ENCODE assay signal across 8 cellular contexts in the genomic region with DNA sequence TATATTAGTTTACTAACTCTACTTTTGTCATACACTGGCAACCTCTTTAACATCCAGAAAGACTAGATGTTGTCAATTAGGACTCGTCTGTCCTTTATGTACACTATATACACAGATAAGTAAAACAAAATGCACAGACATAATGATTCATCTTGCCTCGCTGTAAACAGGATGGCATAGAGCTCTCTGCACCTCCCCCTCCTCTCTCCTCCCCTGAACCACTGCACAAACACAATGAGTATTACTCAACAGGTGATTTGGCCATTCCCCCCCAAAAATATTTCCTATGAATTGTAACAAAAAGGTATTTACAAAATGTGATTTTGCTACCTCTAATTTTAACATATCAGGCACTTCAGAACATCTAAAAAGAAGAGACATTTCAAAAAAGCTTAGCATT.
DNase-seq lines count a peak whose midpoint lies in the region; TF ChIP-seq lines count a peak whose summit lies in the region.
"Not testable (repeated sequence)": the region's sequence is repeated elsewhere in the genome, so short reads cannot be mapped to it uniquely, and the experiment has no call there.

No MANE protein-coding gene starts in this region.

- H3K79me2 ChIP-seq in SK-N-SH (ENCODE audit: insufficient read depth): peaks cover 67% of the 10 kb centered on the region
- peaks cover 42% of the 10 kb centered on the region for H3K79me2 ChIP-seq in neural progenitor cell (ENCODE audit: low read depth)

- H3K4me1 ChIP-seq in BLaER1: peaks cover 31% of the 10 kb centered on the region
- H3K4me1 ChIP-seq in HUES48 (ENCODE audit: control insufficient read depth, insufficient read depth, low read length): peaks cover 11% of the 10 kb centered on the region
- not testable (repeated sequence) for H3K4me1 ChIP-seq in SK-N-SH (ENCODE audit: control insufficient read depth in 1 of 2, insufficient read depth in 2 of 2, low read depth in 1 of 2, low read length in 1 of 2); endocrine pancreas (ENCODE audit: control insufficient read depth, insufficient read depth, low read length); neural progenitor cell
- peaks cover 7 to 49% (median 40%) of the 10 kb centered on the region in 4 donors for H3K4me1 ChIP-seq in stomach

- peak overlapping the region; percentile 83 for H3K4me3 Mint-ChIP-seq in activated naive CD8-positive, alpha-beta T cell treated with anti-CD3 and anti-CD28 coated beads for 36 hours
- H3K4me3 Mint-ChIP-seq in immature natural killer cell (peak overlapping the region; percentile 86 to 100 (median 92)), neural progenitor cell (peak overlapping the region; percentile 93)

- POLR2A ChIA-PET in SK-N-SH (lab: Yijun Ruan, JAX): interaction anchor here (1.5 kb wide), 1 partner anchor 15 kb away, joined by 6 read pairs; no protein-coding TSS in a partner anchor

- intact Hi-C loops in stomach (cut with DNase I; ENCODE audit: low total_unique reads): not testable (repeated sequence)

- H3K4me1 Mint-ChIP-seq in activated naive CD8-positive, alpha-beta T cell treated with anti-CD3 and anti-CD28 coated beads for 36 hours: peaks cover 30% of the 10 kb centered on the region
- H3K4me1 Mint-ChIP-seq in immature natural killer cell: peaks cover 60 to 62% of the 10 kb centered on the region in 2 donors
- H3K4me1 Mint-ChIP-seq in neural progenitor cell: peaks cover 26% of the 10 kb centered on the region

- not testable (repeated sequence) for H3K9me2 ChIP-seq in SK-N-SH

- WGBS in SK-N-SH (ENCODE audit: low lambda C conversion rate): 0% methylated on average over 2 of the region's 2 CpGs
- WGBS in stomach, 5 donors: 0% methylated on average over 2 of the region's 2 CpGs

- peak overlapping the region; percentile 99 for H3K9ac ChIP-seq in BLaER1
- H3K9ac ChIP-seq in HUES48 (ENCODE audit: low read depth, low read length); endocrine pancreas (ENCODE audit: control insufficient read depth, insufficient read depth, low read length); neural progenitor cell: not testable (repeated sequence)
- peak overlapping the region; percentile 100; the same call in 1 of the 2 replicates for H3K9ac ChIP-seq in SK-N-SH

- DNase-seq in SK-N-SH; activated naive CD8-positive, alpha-beta T cell treated with anti-CD3 and anti-CD28 coated beads for 36 hours; immature natural killer cell; neural progenitor cell (ENCODE audit: low spot score); stomach: not testable (repeated sequence)

- peaks cover 38% of the 10 kb centered on the region for H3K36me3 Mint-ChIP-seq in activated naive CD8-positive, alpha-beta T cell treated with anti-CD3 and anti-CD28 coated beads for 36 hours
- H3K36me3 Mint-ChIP-seq in immature natural killer cell: not testable (repeated sequence)
- H3K36me3 Mint-ChIP-seq in neural progenitor cell: peaks cover 20% of the 10 kb centered on the region

- H3K9me3 ChIP-seq in BLaER1; HUES48 (ENCODE audit: control insufficient read depth, insufficient read depth, low read length); SK-N-SH; endocrine pancreas (ENCODE audit: control insufficient read depth, low read length); neural progenitor cell (ENCODE audit: low read depth); stomach: not testable (repeated sequence)

- not testable (repeated sequence) for TF ChIP-seq POLR2A in stomach (IDR thresholded peaks at IDR 0.05)

- H3K27me3 ChIP-seq in BLaER1; HUES48 (ENCODE audit: control insufficient read depth, insufficient read depth, low read length); SK-N-SH (ENCODE audit: insufficient read depth); endocrine pancreas (ENCODE audit: control insufficient read depth, insufficient read depth, low read length); neural progenitor cell; stomach: not testable (repeated sequence)

- H3F3A ChIP-seq in SK-N-SH (replicated peaks; ENCODE audit: insufficient read depth): peaks cover 16% of the 10 kb centered on the region
- not testable (repeated sequence) for H3F3A ChIP-seq in neural progenitor cell (ENCODE audit: low read depth)

- H2AFZ ChIP-seq in SK-N-SH (ENCODE audit: low read depth); neural progenitor cell (replicated peaks): not testable (repeated sequence)

- TF ChIP-seq CTCF in SK-N-SH (IDR thresholded peaks at IDR 0.05); neural progenitor cell (IDR thresholded peaks at IDR 0.05); stomach (IDR thresholded peaks at IDR 0.05): not testable (repeated sequence)

- H3K36me3 ChIP-seq in BLaER1 (peaks cover 15% of the 10 kb centered on the region), SK-N-SH (replicated peaks in 1 of 2; ENCODE audit: control insufficient read depth in 1 of 2, insufficient read depth in 2 of 2, low read length in 1 of 2) (peaks cover 3 to 23% of the 10 kb centered on the region in 2 experiments), stomach (peaks cover 0 to 15% (median 9%) of the 10 kb centered on the region in 4 donors)
- H3K36me3 ChIP-seq in HUES48 (ENCODE audit: control insufficient read depth, insufficient read depth, low read length); endocrine pancreas (ENCODE audit: control insufficient read depth, insufficient read depth, low read length); neural progenitor cell: not testable (repeated sequence)

- H3K4me3 ChIP-seq in BLaER1: peak overlapping the region; percentile 91
- H3K4me3 ChIP-seq in HUES48 (ENCODE audit: low read depth, low read length): peak overlapping the region; percentile 85
- H3K4me3 ChIP-seq in SK-N-SH (ENCODE audit: low read depth in 2 of 2, low read length in 1 of 2): peak overlapping the region; percentile 88 to 90
- H3K4me3 ChIP-seq in endocrine pancreas (ENCODE audit: control insufficient read depth, insufficient read depth, low read length): peak overlapping the region; percentile 86
- peak overlapping the region; percentile 71 for H3K4me3 ChIP-seq in neural progenitor cell
- peak overlapping the region; percentile 58 to 100 (median 92) for H3K4me3 ChIP-seq in stomach

- TF ChIP-seq EP300 in SK-N-SH (IDR thresholded peaks at IDR 0.05; ENCODE audit: borderline replicate concordance in 1 of 2, low read depth in 1 of 2, low read length in 1 of 2); stomach (IDR thresholded peaks at IDR 0.05): not testable (repeated sequence)

- not testable (repeated sequence) for H3K9me3 Mint-ChIP-seq in activated naive CD8-positive, alpha-beta T cell treated with anti-CD3 and anti-CD28 coated beads for 36 hours; immature natural killer cell; neural progenitor cell

- H3K27ac Mint-ChIP-seq in activated naive CD8-positive, alpha-beta T cell treated with anti-CD3 and anti-CD28 coated beads for 36 hours: peak overlapping the region; percentile 78
- H3K27ac Mint-ChIP-seq in immature natural killer cell: peak overlapping the region; percentile 75 to 91 (median 88)
- H3K27ac Mint-ChIP-seq in neural progenitor cell: not testable (repeated sequence)

- H4K20me1 ChIP-seq in BLaER1 (peaks cover 61% of the 10 kb centered on the region), SK-N-SH (ENCODE audit: insufficient read depth) (peaks cover 56% of the 10 kb centered on the region), neural progenitor cell (ENCODE audit: low read depth) (peaks cover 39% of the 10 kb centered on the region)

- H3K27me3 Mint-ChIP-seq in activated naive CD8-positive, alpha-beta T cell treated with anti-CD3 and anti-CD28 coated beads for 36 hours; immature natural killer cell (ENCODE audit: low read depth in 3 of 3); neural progenitor cell (ENCODE audit: insufficient read depth, low read depth): not testable (repeated sequence)

- H3K4me2 ChIP-seq in BLaER1 (peak overlapping the region; percentile 75), SK-N-SH (peak overlapping the region; percentile 70), neural progenitor cell (peak overlapping the region; percentile 72)

- CTCF ChIA-PET in SK-N-SH (lab: Yijun Ruan, JAX): not testable (repeated sequence)

- TF ChIP-seq RAD21 in SK-N-SH (IDR thresholded peaks at IDR 0.05; ENCODE audit: low read length): not testable (repeated sequence)

- H3K27ac ChIP-seq in BLaER1; HUES48 (ENCODE audit: low read depth, low read length); SK-N-SH (ENCODE audit: low read depth in 2 of 2, low read length in 1 of 2); neural progenitor cell: not testable (repeated sequence)
- peak overlapping the region in 2 of 5 donors; percentile 94 to 97 for H3K27ac ChIP-seq in stomach
